In genomic region chr18:48923746-48924580, GRCh38 we compare ENCODE assay signal across 8 cellular contexts. TPM values are rescaled to one million over a fixed set of nuclear protein-coding genes. Genes with fewer than 3 reads are reported as not detected.
DNase-seq lines count a peak whose midpoint lies in the region; ATAC-seq and TF ChIP-seq lines count a peak whose summit lies in the region.

No MANE protein-coding gene starts in this region.

- 47 to 52% (median 50%) methylated on average over 14 of the region's 14 CpGs for WGBS in ovary, 3 donors

- H3K27me3 ChIP-seq in colonic mucosa = no peaks in the 10 kb centered on the region
- H3K27me3 ChIP-seq in ovary = no peaks in the 10 kb centered on the region

- H3K9me3 ChIP-seq in colonic mucosa (no peaks in the 10 kb centered on the region), ovary (no peaks in the 10 kb centered on the region)

- intact Hi-C loops in colonic mucosa (cut with DNase I) (no loop called here), ovary (cut with DNase I) (no loop called here)

- no peak overlapping the region for H3K4me3 ChIP-seq in colonic mucosa
- no peak overlapping the region for H3K4me3 ChIP-seq in ovary

- H3K36me3 ChIP-seq in colonic mucosa (peaks cover 5% of the 10 kb centered on the region), ovary (no peaks in the 10 kb centered on the region)

- no peak for TF ChIP-seq EP300 in ovary (IDR thresholded peaks at IDR 0.05)

- TF ChIP-seq CTCF in colonic mucosa (IDR thresholded peaks at IDR 0.05) = no peak
- no peak for TF ChIP-seq CTCF in ovary (IDR thresholded peaks at IDR 0.05)

- H3K4me1 ChIP-seq in colonic mucosa (peaks cover 51% of the 10 kb centered on the region), ovary (ENCODE audit: insufficient read depth) (peaks cover 52% of the 10 kb centered on the region)

- peak; percentile 85 for DNase-seq in ELR (ENCODE audit: low read depth)
- peak; percentile 18 for DNase-seq in LHCN-M2 (ENCODE audit: low read depth)
- DNase-seq in colonic mucosa = peak; percentile 31
- DNase-seq in ovary = no peak
- DNase-seq in occipital lobe (lab: John Stamatoyannopoulos, UW) = no peak
- no peak for DNase-seq in NCI-H1436 treated with DMSO at 0.1 percent for 48 hours (lab: John Stamatoyannopoulos, UW)

- ATAC-seq in GM18867 (IDR thresholded peaks at IDR 0.05; ENCODE audit: unreplicated experiment) (no peak), GM21526 (IDR thresholded peaks at IDR 0.05; ENCODE audit: low FRiP score, unreplicated experiment) (no peak)

- TF ChIP-seq POLR2A in ovary (IDR thresholded peaks at IDR 0.05) = no peak

- H3K9ac ChIP-seq in colonic mucosa (ENCODE audit: low read depth in 2 of 2, low read length in 2 of 2) = peak overlapping the region in 1 of 2 donors; percentile 76

- H3K27ac ChIP-seq in colonic mucosa = peak overlapping the region; percentile 66
- peak overlapping the region; percentile 18 to 31 for H3K27ac ChIP-seq in ovary

RNA-seq across cellular contexts. Expression of gene SMAD7, which starts 26.8 kb away (rescaled TPM):
- 7.6 and 13.9 TPM in 2 replicates for total RNA-seq in LHCN-M2 (2014; rRNA removed)
- 10.4 TPM for polyA plus RNA-seq in LHCN-M2 (2012)
- total RNA-seq in colonic mucosa = 10 to 100 TPM; 21.2 to 21.6 TPM
- 10 to 100 TPM; 10.7 to 36.5 (median 13.1) TPM for total RNA-seq in ovary
- polyA plus RNA-seq in ovary = 10 to 100 TPM; 13.7 to 18.9 TPM
- 18.7 TPM for total RNA-seq in occipital lobe

Comparison
In these comparisons a context has a peak if more than half of its experiments do, and no peak if none do; other contexts are left out.
1. DNase-seq: peak in ELR (single experiment), LHCN-M2 (single experiment) and colonic mucosa (single experiment); none in ovary (0 of 5), occipital lobe (single experiment) and NCI-H1436 treated with DMSO at 0.1 percent for 48 hours (single experiment).